14 cellular contexts compared by ENCODE assay signal in the genomic region with DNA sequence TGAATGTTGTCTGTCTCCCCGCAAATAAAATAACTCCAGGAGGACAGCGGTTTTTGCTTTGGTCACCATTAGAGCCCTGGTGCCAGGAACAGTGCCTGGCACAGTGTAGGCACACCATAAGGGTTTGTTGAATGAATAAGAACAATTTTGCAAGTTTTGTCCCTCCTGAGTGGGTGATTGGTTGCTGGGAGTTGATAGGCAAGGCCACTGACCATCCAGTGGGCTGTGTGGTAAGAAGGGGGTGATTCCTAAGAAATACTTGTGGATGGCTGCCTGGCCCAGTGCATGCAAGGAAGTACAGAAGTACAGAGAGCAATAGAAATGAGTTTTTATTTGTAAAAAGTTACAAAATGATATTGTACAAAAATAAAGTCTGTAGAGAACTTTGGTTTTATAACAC. TPM values are rescaled to one million over a fixed set of nuclear protein-coding genes. Genes with fewer than 3 reads are reported as not detected.
"Had no signal": no experiment of that assay in that cellular context is flagged by ENCODE, and none has a peak within 500 bp of the region (broad histone marks: within the 10 kb centered on the region; RNA-seq: fewer than 3 reads in every experiment).

No MANE protein-coding gene starts in this region.

- DNase-seq: activated CD4-positive, alpha-beta T cell treated with anti-CD3 and anti-CD28 coated beads, Interleukin-2, amount 50 U/mL, for 48 hours; activated CD8-positive, alpha-beta memory T cell treated with anti-CD3 and anti-CD28 coated beads, Interleukin-2, amount 50 U/mL, for 48 hours; effector CD4-positive, alpha-beta T cell; hippocampal formation; spleen; stimulated activated CD4-positive, alpha-beta T cell treated with anti-CD3 and anti-CD28 coated beads, Interleukin-1b, Interleukin-23, amount 100 ng/mL, for 48 hours; tibial artery; uterus had no signal

- H3K27ac Mint-ChIP-seq: stimulated activated memory B cell treated with anti-CD40 and anti-IgM and Interleukin-4, amounts not matched to agents 10 μg/mL and 1 μg/mL and 100 μg/mL, for 72 hours; T-helper 2 cell treated with Interferon-gamma antibody and Interleukin-4, amounts not matched to agents 5 μg/mL and 100 μg/mL, for 36 hours had no signal

- H3K4me1 Mint-ChIP-seq: stimulated activated memory B cell treated with anti-CD40 and anti-IgM and Interleukin-4, amounts not matched to agents 10 μg/mL and 1 μg/mL and 100 μg/mL, for 72 hours had no signal

- H2AFZ ChIP-seq: parathyroid adenoma had no signal

- H3K9me3 Mint-ChIP-seq: stimulated activated memory B cell treated with anti-CD40 and anti-IgM and Interleukin-4, amounts not matched to agents 10 μg/mL and 1 μg/mL and 100 μg/mL, for 72 hours; T-helper 2 cell treated with Interferon-gamma antibody and Interleukin-4, amounts not matched to agents 5 μg/mL and 100 μg/mL, for 36 hours had no signal

- H3K4me3 ChIP-seq: ascending aorta, spleen, tibial artery, uterus had no signal

- H3K27ac ChIP-seq: ascending aorta, parathyroid adenoma, spleen, tibial artery, uterus had no signal

- H3K36me3 Mint-ChIP-seq: stimulated activated memory B cell treated with anti-CD40 and anti-IgM and Interleukin-4, amounts not matched to agents 10 μg/mL and 1 μg/mL and 100 μg/mL, for 72 hours had no signal

- H3K79me2 ChIP-seq: parathyroid adenoma had no signal

- H3K4me3 Mint-ChIP-seq: stimulated activated memory B cell treated with anti-CD40 and anti-IgM and Interleukin-4, amounts not matched to agents 10 μg/mL and 1 μg/mL and 100 μg/mL, for 72 hours; T-helper 2 cell treated with Interferon-gamma antibody and Interleukin-4, amounts not matched to agents 5 μg/mL and 100 μg/mL, for 36 hours had no signal

- H3K9ac ChIP-seq: parathyroid adenoma had no signal

- H3K9me3 ChIP-seq: ascending aorta, spleen, tibial artery, uterus had no signal

- ATAC-seq: activated CD4-positive, CD25-positive, alpha-beta regulatory T cell treated with anti-CD3 and anti-CD28 coated beads, Interleukin-2, amount 50 U/mL, for 24 hours; stimulated activated memory B cell treated with anti-CD40 and anti-IgM and Interleukin-4, amounts not matched to agents 10 μg/mL and 1 μg/mL and 100 μg/mL, for 72 hours had no signal

- H3K4me1 ChIP-seq: ascending aorta, parathyroid adenoma, spleen, tibial artery, uterus had no signal

- H3K36me3 ChIP-seq: ascending aorta, spleen, tibial artery, uterus had no signal

- H3K27me3 ChIP-seq: ascending aorta, spleen, uterus had no signal

RNA-seq across cellular contexts. Expression of a gene that starts 27.5 kb away (rescaled TPM):
- total RNA-seq: ascending aorta, endothelial cell of umbilical vein had no signal
- polyA plus RNA-seq: endothelial cell of umbilical vein had no signal
